In the genomic region with DNA sequence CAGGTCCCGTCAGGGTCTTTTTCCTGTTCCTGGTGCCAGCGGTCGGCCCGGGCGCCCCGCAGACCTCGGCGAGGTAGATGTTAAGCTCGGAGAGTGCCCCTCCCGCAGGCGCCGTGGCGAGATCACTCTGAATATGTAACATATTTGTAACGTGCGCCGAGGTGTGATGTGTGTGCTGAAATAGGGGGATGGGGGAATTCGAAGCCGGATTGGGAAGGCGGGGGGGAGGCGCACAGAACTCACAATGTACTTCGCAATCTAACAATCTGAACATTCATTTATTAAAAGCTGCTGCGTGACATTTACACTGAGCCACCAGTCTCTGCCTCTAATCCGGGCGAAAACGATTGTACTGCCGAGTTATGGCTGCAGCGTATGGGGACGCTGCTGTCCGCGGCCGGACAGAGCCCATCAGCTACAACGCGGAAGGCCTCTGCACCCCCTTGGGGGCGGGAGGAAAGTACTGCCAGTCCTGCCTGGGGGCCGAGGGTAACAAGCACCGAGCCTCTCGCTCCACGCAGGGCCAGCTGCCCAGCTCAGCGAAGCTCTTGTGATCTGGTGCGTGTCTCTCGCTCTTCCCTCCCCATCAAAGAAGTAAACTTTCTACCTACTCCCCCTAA, we compare ENCODE assay signal across 11 cellular contexts. TPM values are rescaled to one million over a fixed set of nuclear protein-coding genes. Genes with fewer than 3 reads are reported as not detected.
DNase-seq lines count a peak whose midpoint lies in the region; ATAC-seq and TF ChIP-seq lines count a peak whose summit lies in the region.
"Had no signal": no experiment of that assay in that cellular context is flagged by ENCODE, and none has a peak within 500 bp of the region (broad histone marks: within the 10 kb centered on the region; RNA-seq: fewer than 3 reads in every experiment).

No MANE protein-coding gene starts in this region.

- 2% methylated on average over 41 of the region's 41 CpGs for WGBS in smooth muscle cell (ENCODE audit: low lambda C conversion rate)
- WGBS in ovary, 3 donors = 2 to 3% (median 2%) methylated on average over 41 of the region's 41 CpGs

- H3K4me2 ChIP-seq in smooth muscle cell = peak overlapping the region; percentile 88

- peaks cover 20% of the 10 kb centered on the region for H3K36me3 Mint-ChIP-seq in activated CD8-positive, alpha-beta T cell treated with anti-CD3 and anti-CD28 coated beads, Interleukin-2, amount 10 ng/mL, durations not matched to agents 7 days and 5 days (ENCODE audit: low read depth)

- H3K9ac ChIP-seq in iPS-15b (ENCODE audit: low read depth, low read length) = no peak overlapping the region
- no peak overlapping the region for H3K9ac ChIP-seq in smooth muscle cell (ENCODE audit: low read depth)

- no peak for ATAC-seq in activated CD8-positive, alpha-beta T cell treated with anti-CD3 and anti-CD28 coated beads, Interleukin-2, amount 10 ng/mL, durations not matched to agents 7 days and 5 days
- ATAC-seq in GM18511 (IDR thresholded peaks at IDR 0.05; ENCODE audit: unreplicated experiment) = no peak

- H3F3A ChIP-seq in smooth muscle cell (ENCODE audit: low read depth) = no peaks in the 10 kb centered on the region

- no peaks in the 10 kb centered on the region for H4K20me1 ChIP-seq in smooth muscle cell (ENCODE audit: low read depth)

- H2AFZ ChIP-seq in smooth muscle cell (ENCODE audit: low read depth) = peak overlapping the region; percentile 69

- H3K27me3 ChIP-seq in iPS-15b (ENCODE audit: control insufficient read depth, insufficient read depth, low read length) (peaks cover 99% of the 10 kb centered on the region), smooth muscle cell (ENCODE audit: low read depth) (peaks cover 100% of the 10 kb centered on the region), ovary (peaks cover 3% of the 10 kb centered on the region)
- peaks cover 95% of the 10 kb centered on the region for H3K27me3 ChIP-seq in effector memory CD4-positive, alpha-beta T cell (replicated peaks; ENCODE audit: control insufficient read depth, insufficient read depth, low read length, poor library complexity, severe bottlenecking)

- intact Hi-C loops in ovary (cut with DNase I) = loop anchor here in 1 of 4 donors (10.0 kb wide), 1 partner anchor 429 kb away; no protein-coding TSS in a partner anchor

- H3K9me3 ChIP-seq in iPS-15b (ENCODE audit: control insufficient read depth, insufficient read depth, low read length) (no peaks in the 10 kb centered on the region), smooth muscle cell (replicated peaks; ENCODE audit: low read depth) (no peaks in the 10 kb centered on the region), ovary (peaks cover 0 to 10% of the 10 kb centered on the region in 2 donors)
- H3K9me3 ChIP-seq in effector memory CD4-positive, alpha-beta T cell (ENCODE audit: control insufficient read depth, low read length) = no peaks in the 10 kb centered on the region

- H3K36me3 ChIP-seq in iPS-15b (ENCODE audit: control insufficient read depth, insufficient read depth, low read length) = no peaks in the 10 kb centered on the region
- no peaks in the 10 kb centered on the region for H3K36me3 ChIP-seq in smooth muscle cell (ENCODE audit: low read depth)
- H3K36me3 ChIP-seq in effector memory CD4-positive, alpha-beta T cell (ENCODE audit: control insufficient read depth, insufficient read depth, low read length) = no peaks in the 10 kb centered on the region
- no peaks in the 10 kb centered on the region for H3K36me3 ChIP-seq in ovary

- POLR2A ChIA-PET in activated CD8-positive, alpha-beta T cell treated with anti-CD3 and anti-CD28 coated beads, Interleukin-2, amount 10 ng/mL, durations not matched to agents 7 days and 5 days (lab: Charles Lee) = interaction anchor here (1.3 to 1.5 kb wide), 2 partner anchors 10 to 19 kb away, joined by 4 to 6 read pairs; no protein-coding TSS in a partner anchor

- no peaks in the 10 kb centered on the region for H3K79me2 ChIP-seq in smooth muscle cell (ENCODE audit: low read depth)

- H3K9me3 Mint-ChIP-seq in activated CD8-positive, alpha-beta T cell treated with anti-CD3 and anti-CD28 coated beads, Interleukin-2, amount 10 ng/mL, durations not matched to agents 7 days and 5 days (ENCODE audit: insufficient read depth) = peaks cover 20% of the 10 kb centered on the region

- peak; percentile 13 for DNase-seq in DMS 273 (lab: John Stamatoyannopoulos, UW; ENCODE audit: unreplicated experiment)
- DNase-seq in DMS 273 treated with DMSO at 0.1 percent for 48 hours (lab: John Stamatoyannopoulos, UW) = no peak
- no peak for DNase-seq in activated CD8-positive, alpha-beta T cell treated with anti-CD3 and anti-CD28 coated beads, Interleukin-2, amount 10 ng/mL, durations not matched to agents 7 days and 5 days
- no peak for DNase-seq in smooth muscle cell (lab: John Stamatoyannopoulos, UW; ENCODE audit: unreplicated experiment)
- no peak for DNase-seq in effector memory CD4-positive, alpha-beta T cell
- no peak for DNase-seq in ovary
- DNase-seq: 8988T; effector CD8-positive, alpha-beta T cell; NCI-H226 had no signal

- H3K4me3 ChIP-seq in iPS-15b (ENCODE audit: low read depth, low read length) (peak overlapping the region; percentile 53), smooth muscle cell (peak overlapping the region; percentile 41), ovary (no peak overlapping the region)
- no peak overlapping the region for H3K4me3 ChIP-seq in effector memory CD4-positive, alpha-beta T cell (ENCODE audit: insufficient read depth, low read depth, low read length, poor library complexity, severe bottlenecking)

- H3K27ac ChIP-seq in smooth muscle cell (ENCODE audit: low read depth) (no peak overlapping the region), ovary (no peak overlapping the region)
- H3K27ac ChIP-seq in effector memory CD4-positive, alpha-beta T cell (ENCODE audit: insufficient read depth, low read length, poor library complexity, severe bottlenecking) = no peak overlapping the region

- peaks cover 42% of the 10 kb centered on the region for H3K4me1 ChIP-seq in iPS-15b (ENCODE audit: control insufficient read depth, insufficient read depth, low read length)
- peaks cover 35% of the 10 kb centered on the region for H3K4me1 ChIP-seq in smooth muscle cell (ENCODE audit: low read depth)
- H3K4me1 ChIP-seq in effector memory CD4-positive, alpha-beta T cell (ENCODE audit: control insufficient read depth, insufficient read depth, low read length, poor library complexity, severe bottlenecking) = peaks cover 34% of the 10 kb centered on the region
- peaks cover 10% of the 10 kb centered on the region for H3K4me1 ChIP-seq in ovary (ENCODE audit: insufficient read depth)

- no peak for TF ChIP-seq CTCF in smooth muscle cell (IDR thresholded peaks at IDR 0.05; ENCODE audit: borderline replicate concordance, insufficient read depth, poor library complexity, severe bottlenecking)
- TF ChIP-seq CTCF in ovary (IDR thresholded peaks at IDR 0.05) = no peak

- peaks cover 50% of the 10 kb centered on the region for H3K4me1 Mint-ChIP-seq in activated CD8-positive, alpha-beta T cell treated with anti-CD3 and anti-CD28 coated beads, Interleukin-2, amount 10 ng/mL, durations not matched to agents 7 days and 5 days (ENCODE audit: low read depth)

- TF ChIP-seq POLR2A in ovary (IDR thresholded peaks at IDR 0.05) = no peak

- no peak for TF ChIP-seq EP300 in ovary (IDR thresholded peaks at IDR 0.05)

- peaks cover 88% of the 10 kb centered on the region for H3K27me3 Mint-ChIP-seq in activated CD8-positive, alpha-beta T cell treated with anti-CD3 and anti-CD28 coated beads, Interleukin-2, amount 10 ng/mL, durations not matched to agents 7 days and 5 days (ENCODE audit: low read depth)

- CTCF ChIA-PET in activated CD8-positive, alpha-beta T cell treated with anti-CD3 and anti-CD28 coated beads, Interleukin-2, amount 10 ng/mL, durations not matched to agents 7 days and 5 days (lab: Charles Lee) = interaction anchor here (0.7 to 1.5 kb wide), 2 partner anchors 13 to 14 kb away, joined by 3 to 4 read pairs; no protein-coding TSS in a partner anchor

- H3K4me3 Mint-ChIP-seq in activated CD8-positive, alpha-beta T cell treated with anti-CD3 and anti-CD28 coated beads, Interleukin-2, amount 10 ng/mL, durations not matched to agents 7 days and 5 days = peak overlapping the region; percentile 60

- H3K27ac Mint-ChIP-seq in activated CD8-positive, alpha-beta T cell treated with anti-CD3 and anti-CD28 coated beads, Interleukin-2, amount 10 ng/mL, durations not matched to agents 7 days and 5 days = peak overlapping the region; percentile 60

RNA-seq across cellular contexts. Expression of a gene that starts 8.3 kb away (rescaled TPM):
- total RNA-seq in activated CD8-positive, alpha-beta T cell treated with anti-CD3 and anti-CD28 coated beads, Interleukin-2, amount 10 ng/mL, durations not matched to agents 7 days and 5 days = not detected
- total RNA-seq in smooth muscle cell (not detected in 2 replicates), ovary (not detected)
- polyA plus RNA-seq in smooth muscle cell (not detected in 2 replicates), ovary (not detected)

Comparison
In these comparisons a context has a peak if more than half of its experiments do, and no peak if none do; other contexts are left out.
1. H3K4me3 ChIP-seq: peak in iPS-15b (single experiment) and smooth muscle cell (single experiment); none in effector memory CD4-positive, alpha-beta T cell (single experiment) and ovary (single experiment).